9 cellular contexts compared by ENCODE assay signal in the genomic region with DNA sequence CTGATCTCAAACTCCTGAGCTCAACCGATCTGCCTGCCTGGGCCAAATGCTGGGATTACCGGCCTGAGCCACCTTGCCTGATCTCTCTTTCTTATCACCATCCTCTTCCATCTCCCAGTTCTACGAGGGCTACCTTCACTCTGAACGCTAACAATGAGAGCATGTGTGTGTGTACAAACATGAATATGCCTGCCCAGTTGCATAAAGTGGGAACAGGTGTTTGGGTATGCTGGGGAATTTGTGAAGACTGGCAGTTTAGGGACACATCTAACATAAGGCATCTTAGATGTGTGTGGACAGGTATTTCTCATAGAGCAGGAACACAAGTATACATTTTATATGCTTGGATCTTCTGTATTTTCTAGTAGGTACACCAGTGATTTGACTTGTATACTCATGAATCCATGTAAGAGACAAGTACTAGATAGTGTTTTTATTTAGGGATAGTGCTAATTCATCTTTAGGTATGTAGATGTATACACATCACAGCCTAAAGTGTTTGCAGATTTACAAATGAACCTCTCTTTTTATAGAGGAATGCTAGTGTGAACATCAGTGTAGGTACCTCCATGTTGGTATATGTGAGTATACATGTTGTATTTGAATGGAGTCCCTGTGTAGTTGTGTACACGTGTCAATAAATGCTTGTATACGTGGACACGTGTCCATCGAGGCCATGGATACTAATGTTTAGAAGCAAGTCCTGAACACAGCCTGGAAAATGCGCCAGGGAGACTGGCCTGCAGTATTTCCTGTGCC. TPM values are rescaled to one million over a fixed set of nuclear protein-coding genes. Genes with fewer than 3 reads are reported as not detected.
A peak's percentile ranks its signal among the peaks of the same experiment; 100 is the strongest.
DNase-seq lines count a peak whose midpoint lies in the region; ATAC-seq and TF ChIP-seq lines count a peak whose summit lies in the region.
"Had no signal": no experiment of that assay in that cellular context is flagged by ENCODE, and none has a peak within 500 bp of the region (broad histone marks: within the 10 kb centered on the region; RNA-seq: fewer than 3 reads in every experiment).

No MANE protein-coding gene starts in this region.

- H3K36me3 Mint-ChIP-seq in activated T-helper 17 cell treated with anti-CD3 and anti-CD28 coated beads, Interleukin-2, amount 50 U/mL, for 72 hours (ENCODE audit: low read depth) = no peaks in the 10 kb centered on the region

- peaks cover 76 to 100% (median 95%) of the 10 kb centered on the region in 9 donors for H3K27me3 ChIP-seq in heart left ventricle
- peaks cover 96 to 100% of the 10 kb centered on the region in 2 donors for H3K27me3 ChIP-seq in left lung
- H3K27me3 ChIP-seq in upper lobe of right lung = peaks cover 94% of the 10 kb centered on the region

- H3K36me3 ChIP-seq in heart left ventricle (no peaks in the 10 kb centered on the region), left lung (no peaks in the 10 kb centered on the region), upper lobe of right lung (no peaks in the 10 kb centered on the region)

- TF ChIP-seq POLR2A in heart left ventricle (IDR thresholded peaks at IDR 0.05) = no peak

- H3K4me1 ChIP-seq in heart left ventricle (peaks cover 2 to 54% (median 32%) of the 10 kb centered on the region in 12 donors), left lung (peaks cover 19 to 52% of the 10 kb centered on the region in 2 donors), upper lobe of right lung (peaks cover 39% of the 10 kb centered on the region)

- intact Hi-C loops in heart left ventricle (cut with DNase I) = no loop called here
- intact Hi-C loops in left cardiac atrium (cut with DNase I) = no loop called here
- intact Hi-C loops in left lung (cut with DNase I) = no loop called here
- intact Hi-C loops in upper lobe of right lung (cut with DNase I) = no loop called here

- DNase-seq in heart left ventricle (no peak), left cardiac atrium (no peak), left lung (peak in 1 of 2 donors; percentile 2), upper lobe of right lung (no peak), 8988T (no peak), NCI-H1694 treated with DMSO at 0.1 percent for 48 hours (lab: John Stamatoyannopoulos, UW) (no peak), D341Med (ENCODE audit: low spot score) (no peak)
- DNase-seq: NCI-H526 treated with DMSO at 0.1 percent for 48 hours had no signal

- no peak for TF ChIP-seq CTCF in heart left ventricle (IDR thresholded peaks at IDR 0.05)
- no peak for TF ChIP-seq CTCF in left lung (IDR thresholded peaks at IDR 0.05)
- no peak for TF ChIP-seq CTCF in upper lobe of right lung (IDR thresholded peaks at IDR 0.05)

- peaks cover 63% of the 10 kb centered on the region for H3K27me3 Mint-ChIP-seq in activated T-helper 17 cell treated with anti-CD3 and anti-CD28 coated beads, Interleukin-2, amount 50 U/mL, for 72 hours

- peak overlapping the region; percentile 81 for H3K4me3 Mint-ChIP-seq in activated T-helper 17 cell treated with anti-CD3 and anti-CD28 coated beads, Interleukin-2, amount 50 U/mL, for 72 hours

- H3K27ac ChIP-seq in heart left ventricle (no peak overlapping the region), left lung (no peak overlapping the region), upper lobe of right lung (peak overlapping the region; percentile 36)

- H3K9me3 ChIP-seq in heart left ventricle = no peaks in the 10 kb centered on the region
- H3K9me3 ChIP-seq in left lung = no peaks in the 10 kb centered on the region
- H3K9me3 ChIP-seq in upper lobe of right lung = no peaks in the 10 kb centered on the region

- peaks cover 30% of the 10 kb centered on the region for H3K4me1 Mint-ChIP-seq in activated T-helper 17 cell treated with anti-CD3 and anti-CD28 coated beads, Interleukin-2, amount 50 U/mL, for 72 hours

- H3K4me3 ChIP-seq in heart left ventricle (peak overlapping the region in 10 of 12 donors; percentile 28 to 63 (median 46)), left lung (peak overlapping the region; percentile 36 to 54), upper lobe of right lung (peak overlapping the region; percentile 60)

- WGBS in heart left ventricle, 4 donors = 12 to 16% (median 15%) methylated on average over 9 of the region's 9 CpGs

- ATAC-seq in heart left ventricle = no peak
- no peak for ATAC-seq in left cardiac atrium
- ATAC-seq in activated T-helper 17 cell treated with anti-CD3 and anti-CD28 coated beads, Interleukin-2, amount 50 U/mL, for 72 hours (replicated peaks) = no peak
- no peak for ATAC-seq in left lung
- no peak for ATAC-seq in upper lobe of right lung

- no peaks in the 10 kb centered on the region for H3K9me3 Mint-ChIP-seq in activated T-helper 17 cell treated with anti-CD3 and anti-CD28 coated beads, Interleukin-2, amount 50 U/mL, for 72 hours

- H3K27ac Mint-ChIP-seq in activated T-helper 17 cell treated with anti-CD3 and anti-CD28 coated beads, Interleukin-2, amount 50 U/mL, for 72 hours = no peak overlapping the region

RNA-seq across cellular contexts. Expression of a gene that starts 1.2 kb away (rescaled TPM):
- total RNA-seq in heart left ventricle = under 1 TPM in 1 of 9 donors, not detected in 8; 0.19 TPM
- polyA plus RNA-seq in heart left ventricle = under 1 TPM in 1 of 2 donors, not detected in 1; 0.03 TPM
- under 1 TPM; 0.13 to 0.27 TPM for total RNA-seq in left cardiac atrium
- under 1 TPM; 0.39 to 0.61 TPM for total RNA-seq in activated T-helper 17 cell treated with anti-CD3 and anti-CD28 coated beads, Interleukin-2, amount 50 U/mL, for 72 hours
- total RNA-seq in left lung = 1 to 10 TPM in 1 of 2 donors, under 1 TPM in 1; 0.76 to 1.3 TPM
- 2.1 TPM for total RNA-seq in upper lobe of right lung

RNA-seq across cellular contexts. Expression of a gene that starts 27.2 kb away (rescaled TPM):
- under 1 TPM in 3 of 9 donors, not detected in 6; 0.09 to 0.61 (median 0.12) TPM for total RNA-seq in heart left ventricle
- polyA plus RNA-seq in heart left ventricle = under 1 TPM; 0.08 TPM
- under 1 TPM in 1 of 2 donors, not detected in 1; 0.16 TPM for total RNA-seq in left cardiac atrium
- total RNA-seq in activated T-helper 17 cell treated with anti-CD3 and anti-CD28 coated beads, Interleukin-2, amount 50 U/mL, for 72 hours = not detected
- under 1 TPM; 0.52 to 0.67 TPM for total RNA-seq in left lung
- total RNA-seq in upper lobe of right lung = 0.69 TPM
